In the genomic region with DNA sequence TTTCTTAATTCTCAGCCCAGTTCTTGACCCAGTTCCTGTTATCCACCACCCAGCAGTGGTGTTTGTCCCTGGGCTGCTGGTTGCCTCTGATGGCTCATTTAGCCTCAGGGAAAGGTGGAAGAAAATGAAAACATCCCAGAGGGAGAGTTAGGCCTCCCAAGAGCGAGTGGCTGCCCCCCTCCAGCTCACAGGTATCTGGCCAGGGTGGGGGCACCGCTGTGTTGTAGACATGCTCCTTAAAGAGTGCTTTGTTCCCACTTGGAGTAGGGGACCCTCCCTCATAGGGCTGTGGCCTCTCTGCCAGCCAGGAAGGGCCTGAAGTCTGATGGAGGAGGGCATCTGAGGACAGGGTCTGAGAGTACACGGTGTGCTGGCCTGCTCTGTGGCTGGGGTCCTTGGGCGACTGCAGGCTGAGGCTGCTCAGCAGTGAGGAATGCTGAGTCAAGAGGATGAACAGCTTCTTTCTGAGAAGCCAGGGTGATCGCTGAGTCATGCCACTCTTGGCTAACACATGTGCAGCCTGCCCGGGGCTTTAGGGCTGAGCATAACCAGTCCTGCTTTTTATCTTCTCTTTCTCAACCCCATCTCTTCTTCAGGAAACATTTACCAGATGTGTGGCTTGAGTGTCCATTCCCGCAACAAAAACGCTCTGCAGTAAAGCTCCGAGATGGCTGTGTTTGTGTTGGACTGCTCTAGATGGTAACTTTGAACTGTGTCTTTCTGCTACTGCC, we compare ENCODE assay signal across 9 cellular contexts.
DNase-seq lines count a peak whose midpoint lies in the region; ATAC-seq and TF ChIP-seq lines count a peak whose summit lies in the region.
"Had no signal": no experiment of that assay in that cellular context is flagged by ENCODE, and none has a peak within 500 bp of the region (broad histone marks: within the 10 kb centered on the region; RNA-seq: fewer than 3 reads in every experiment).

No MANE protein-coding gene starts in this region.

- peaks cover 46% of the 10 kb centered on the region for H3K4me1 Mint-ChIP-seq in stimulated activated effector memory CD8-positive, alpha-beta T cell treated with anti-CD3 and anti-CD28 coated beads, Interleukin-12 subunit alpha, Interleukin-12 subunit beta, amount 100 ng/mL, for 72 hours
- peaks cover 18% of the 10 kb centered on the region for H3K4me1 Mint-ChIP-seq in stimulated activated memory B cell treated with anti-CD40 and anti-IgM and Interleukin-4, amounts not matched to agents 10 μg/mL and 1 μg/mL and 100 μg/mL, for 72 hours

- H3K27me3 Mint-ChIP-seq in stimulated activated memory B cell treated with anti-CD40 and anti-IgM and Interleukin-4, amounts not matched to agents 10 μg/mL and 1 μg/mL and 100 μg/mL, for 72 hours: peaks cover 47% of the 10 kb centered on the region

- H3K27me3 ChIP-seq in lower lobe of right lung (ENCODE audit: low read depth): no peaks in the 10 kb centered on the region

- peak overlapping the region; percentile 89 for H3K27ac ChIP-seq in lower lobe of right lung
- H3K27ac ChIP-seq: 22Rv1 had no signal

- H3K36me3 ChIP-seq in lower lobe of right lung: no peaks in the 10 kb centered on the region

- intact Hi-C loops in lower lobe of right lung (cut with DNase I): no loop called here

- H3K4me3 Mint-ChIP-seq in stimulated activated effector memory CD8-positive, alpha-beta T cell treated with anti-CD3 and anti-CD28 coated beads, Interleukin-12 subunit alpha, Interleukin-12 subunit beta, amount 100 ng/mL, for 72 hours: peak overlapping the region; percentile 16
- no peak overlapping the region for H3K4me3 Mint-ChIP-seq in stimulated activated memory B cell treated with anti-CD40 and anti-IgM and Interleukin-4, amounts not matched to agents 10 μg/mL and 1 μg/mL and 100 μg/mL, for 72 hours

- DNase-seq in DMS 273 (lab: John Stamatoyannopoulos, UW; ENCODE audit: unreplicated experiment) (peak; percentile 14), DMS 273 treated with DMSO at 0.1 percent for 48 hours (lab: John Stamatoyannopoulos, UW) (no peak), SIG-M5 treated with dmso at 0.1 percent for 504 hours (lab: John Stamatoyannopoulos, UW; ENCODE audit: unreplicated experiment) (peak; percentile 92), dedifferentiated amniotic fluid mesenchymal stem cell (ENCODE audit: extremely low spot score) (peak; percentile 96), lower lobe of right lung (peak; percentile 87), OCI-M2 (lab: John Stamatoyannopoulos, UW; ENCODE audit: unreplicated experiment) (no peak)
- peak in 1 of 2 donors; percentile 74 for DNase-seq in stimulated activated effector memory CD8-positive, alpha-beta T cell treated with anti-CD3 and anti-CD28 coated beads, Interleukin-12 subunit alpha, Interleukin-12 subunit beta, amount 100 ng/mL, for 72 hours (ENCODE audit: low spot score in 2 of 2)

- H3K9me3 ChIP-seq in lower lobe of right lung: no peaks in the 10 kb centered on the region

- peaks cover 75% of the 10 kb centered on the region for H3K4me1 ChIP-seq in lower lobe of right lung

- no peak overlapping the region for H3K4me3 ChIP-seq in lower lobe of right lung

- no peak for TF ChIP-seq CTCF in lower lobe of right lung (IDR thresholded peaks at IDR 0.05)

- H3K9me3 Mint-ChIP-seq in stimulated activated effector memory CD8-positive, alpha-beta T cell treated with anti-CD3 and anti-CD28 coated beads, Interleukin-12 subunit alpha, Interleukin-12 subunit beta, amount 100 ng/mL, for 72 hours: peaks cover 3% of the 10 kb centered on the region
- H3K9me3 Mint-ChIP-seq in stimulated activated memory B cell treated with anti-CD40 and anti-IgM and Interleukin-4, amounts not matched to agents 10 μg/mL and 1 μg/mL and 100 μg/mL, for 72 hours: peaks cover 8% of the 10 kb centered on the region

- no peak overlapping the region for H3K27ac Mint-ChIP-seq in stimulated activated effector memory CD8-positive, alpha-beta T cell treated with anti-CD3 and anti-CD28 coated beads, Interleukin-12 subunit alpha, Interleukin-12 subunit beta, amount 100 ng/mL, for 72 hours
- no peak overlapping the region for H3K27ac Mint-ChIP-seq in stimulated activated memory B cell treated with anti-CD40 and anti-IgM and Interleukin-4, amounts not matched to agents 10 μg/mL and 1 μg/mL and 100 μg/mL, for 72 hours

- ATAC-seq in lower lobe of right lung: peak; percentile 94 to 95
- peak; percentile 72 for ATAC-seq in stimulated activated effector memory CD8-positive, alpha-beta T cell treated with anti-CD3 and anti-CD28 coated beads, Interleukin-12 subunit alpha, Interleukin-12 subunit beta, amount 100 ng/mL, for 72 hours
- no peak for ATAC-seq in stimulated activated memory B cell treated with anti-CD40 and anti-IgM and Interleukin-4, amounts not matched to agents 10 μg/mL and 1 μg/mL and 100 μg/mL, for 72 hours

- no peaks in the 10 kb centered on the region for H3K36me3 Mint-ChIP-seq in stimulated activated effector memory CD8-positive, alpha-beta T cell treated with anti-CD3 and anti-CD28 coated beads, Interleukin-12 subunit alpha, Interleukin-12 subunit beta, amount 100 ng/mL, for 72 hours
- H3K36me3 Mint-ChIP-seq in stimulated activated memory B cell treated with anti-CD40 and anti-IgM and Interleukin-4, amounts not matched to agents 10 μg/mL and 1 μg/mL and 100 μg/mL, for 72 hours: no peaks in the 10 kb centered on the region

Comparison
In these comparisons a context has a peak if more than half of its experiments do, and no peak if none do; other contexts are left out.
1. DNase-seq: peak in DMS 273 (single experiment), SIG-M5 treated with dmso at 0.1 percent for 504 hours (single experiment), dedifferentiated amniotic fluid mesenchymal stem cell (single experiment) and lower lobe of right lung (single experiment); none in DMS 273 treated with DMSO at 0.1 percent for 48 hours (single experiment) and OCI-M2 (single experiment).